In the genomic region with DNA sequence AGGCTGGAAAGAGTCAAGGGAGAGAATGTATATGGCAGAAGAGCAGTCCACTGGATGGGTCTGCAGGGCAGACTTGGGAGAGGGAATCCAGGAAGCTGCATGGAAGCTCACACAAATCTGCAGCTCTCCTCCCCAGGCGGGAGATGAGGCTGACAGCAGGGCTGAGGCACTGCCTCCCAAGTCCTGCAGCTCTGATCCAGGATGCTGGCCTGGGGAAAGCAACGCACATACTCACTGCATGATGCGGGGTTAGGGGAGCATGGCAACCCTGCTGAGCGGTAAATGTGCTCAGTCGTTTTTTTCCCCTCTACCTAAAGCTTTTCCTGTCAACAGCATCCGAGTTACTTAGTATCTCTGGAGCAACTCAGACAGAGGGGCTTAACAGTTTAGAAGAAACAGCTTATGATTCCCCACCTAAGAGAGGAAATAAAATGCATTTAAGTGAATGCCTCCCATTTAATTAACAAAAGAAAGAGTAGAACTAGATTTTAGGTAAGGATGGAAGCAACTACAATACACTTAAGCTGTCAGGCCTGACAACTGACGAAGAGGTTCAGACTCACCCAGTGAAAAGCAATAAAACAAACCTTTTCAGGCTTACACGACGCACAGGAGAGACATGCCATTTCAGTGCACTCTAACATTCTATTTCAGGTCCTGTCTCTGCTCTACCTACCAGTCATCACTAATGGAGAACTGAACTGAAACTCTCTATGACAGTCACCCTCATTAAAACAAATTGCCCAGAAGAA, we compare ENCODE assay signal across 1 cellular context.
TF ChIP-seq lines count a peak whose summit lies in the region.

No MANE protein-coding gene starts in this region.

TF ChIP-seq in H1, 55 proteins besides CTCF, POLR2A, EP300 and RAD21 (continued from another document):
- TF ChIP-seq, protein P1, sequence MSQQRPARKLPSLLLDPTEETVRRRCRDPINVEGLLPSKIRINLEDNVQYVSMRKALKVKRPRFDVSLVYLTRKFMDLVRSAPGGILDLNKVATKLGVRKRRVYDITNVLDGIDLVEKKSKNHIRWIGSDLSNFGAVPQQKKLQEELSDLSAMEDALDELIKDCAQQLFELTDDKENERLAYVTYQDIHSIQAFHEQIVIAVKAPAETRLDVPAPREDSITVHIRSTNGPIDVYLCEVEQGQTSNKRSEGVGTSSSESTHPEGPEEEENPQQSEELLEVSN (IDR thresholded peaks at IDR 0.05), result peak; percentile 15; the same call in 1 of the 2 replicates
- TF ChIP-seq TAF7 (optimal IDR thresholded peaks at IDR 0.05; ENCODE audit: borderline replicate concordance, low read depth, low read length), result no peak
- no peak for TF ChIP-seq BCL11A (IDR thresholded peaks at IDR 0.05; ENCODE audit: low read depth in 2 of 2, low read length in 2 of 2)
- no peak for TF ChIP-seq YY1 (IDR thresholded peaks at IDR 0.05; ENCODE audit: low read depth, low read length)
- TF ChIP-seq TEAD4 (IDR thresholded peaks at IDR 0.05; ENCODE audit: low read depth, low read length), result peak; percentile 21; the same call in 1 of the 2 replicates
- TF ChIP-seq, protein P2, sequence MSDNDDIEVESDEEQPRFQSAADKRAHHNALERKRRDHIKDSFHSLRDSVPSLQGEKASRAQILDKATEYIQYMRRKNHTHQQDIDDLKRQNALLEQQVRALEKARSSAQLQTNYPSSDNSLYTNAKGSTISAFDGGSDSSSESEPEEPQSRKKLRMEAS (IDR thresholded peaks at IDR 0.05), result peak; percentile 62
- TF ChIP-seq TBP (IDR thresholded peaks at IDR 0.05; ENCODE audit: low read depth, low read length), result peak; percentile 68; the same call in 1 of the 2 replicates
